9 cellular contexts compared by ENCODE assay signal in the genomic region with DNA sequence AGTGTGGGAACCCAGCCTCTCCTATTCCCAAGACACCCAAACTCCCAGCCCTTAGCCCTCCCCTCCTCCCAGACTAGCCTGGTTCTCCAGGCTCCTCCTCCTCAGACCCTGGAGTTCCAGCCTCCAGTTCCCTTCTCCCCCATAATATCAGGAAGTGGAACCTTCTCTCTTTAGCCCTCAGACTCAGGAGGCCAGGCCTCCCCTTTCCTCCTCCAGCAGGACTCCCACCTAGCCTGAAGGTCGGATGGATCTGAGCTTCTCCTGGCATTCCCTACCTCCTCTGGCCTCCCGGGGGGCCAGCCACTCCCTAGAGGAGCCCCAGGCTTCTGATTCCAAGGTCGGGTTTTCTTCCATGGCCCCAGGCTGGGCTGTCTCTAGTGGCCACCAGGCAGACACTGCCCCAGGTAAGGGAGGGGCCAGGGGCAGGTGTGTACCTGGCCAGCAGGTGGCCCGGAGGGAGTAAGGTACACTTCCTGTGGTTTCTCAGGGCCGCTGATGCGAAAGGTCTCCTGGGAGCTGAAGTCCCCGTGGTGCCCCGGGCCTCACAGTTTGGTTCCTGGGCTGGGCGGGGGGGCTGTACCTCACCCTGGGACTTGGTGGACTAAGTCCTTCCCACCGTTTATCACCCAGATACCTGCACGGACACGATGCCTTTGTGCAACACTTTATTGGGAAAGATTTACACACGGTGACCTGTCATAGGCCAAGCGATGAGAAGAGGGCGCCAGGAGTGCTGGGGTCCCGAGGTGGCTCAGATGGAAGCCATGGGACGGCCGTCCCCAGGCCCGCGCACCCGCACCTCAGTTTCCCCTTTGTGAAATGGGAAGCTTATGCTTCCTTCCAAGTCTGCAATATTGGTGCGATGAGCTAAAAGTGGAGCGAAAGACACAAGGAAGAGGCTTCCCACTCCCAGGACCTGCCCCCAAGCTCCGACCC. TPM values are rescaled to one million over a fixed set of nuclear protein-coding genes. Genes with fewer than 3 reads are reported as not detected.
DNase-seq lines count a peak whose midpoint lies in the region; ATAC-seq lines count a peak whose summit lies in the region.
"Had no signal": no experiment of that assay in that cellular context is flagged by ENCODE, and none has a peak within 500 bp of the region (broad histone marks: within the 10 kb centered on the region; RNA-seq: fewer than 3 reads in every experiment).

A gene with protein sequence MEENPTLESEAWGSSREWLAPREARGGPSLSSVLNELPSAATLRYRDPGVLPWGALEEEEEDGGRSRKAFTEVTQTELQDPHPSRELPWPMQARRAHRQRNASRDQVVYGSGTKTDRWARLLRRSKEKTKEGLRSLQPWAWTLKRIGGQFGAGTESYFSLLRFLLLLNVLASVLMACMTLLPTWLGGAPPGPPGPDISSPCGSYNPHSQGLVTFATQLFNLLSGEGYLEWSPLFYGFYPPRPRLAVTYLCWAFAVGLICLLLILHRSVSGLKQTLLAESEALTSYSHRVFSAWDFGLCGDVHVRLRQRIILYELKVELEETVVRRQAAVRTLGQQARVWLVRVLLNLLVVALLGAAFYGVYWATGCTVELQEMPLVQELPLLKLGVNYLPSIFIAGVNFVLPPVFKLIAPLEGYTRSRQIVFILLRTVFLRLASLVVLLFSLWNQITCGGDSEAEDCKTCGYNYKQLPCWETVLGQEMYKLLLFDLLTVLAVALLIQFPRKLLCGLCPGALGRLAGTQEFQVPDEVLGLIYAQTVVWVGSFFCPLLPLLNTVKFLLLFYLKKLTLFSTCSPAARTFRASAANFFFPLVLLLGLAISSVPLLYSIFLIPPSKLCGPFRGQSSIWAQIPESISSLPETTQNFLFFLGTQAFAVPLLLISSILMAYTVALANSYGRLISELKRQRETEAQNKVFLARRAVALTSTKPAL (minus strand): TSS at position 397 of the 936 bp plus-strand sequence. CDS start 43 bp downstream, at position 354.

- intact Hi-C loops in activated naive CD4-positive, alpha-beta T cell treated with anti-CD3 and anti-CD28 coated beads for 36 hours (cut with micrococcal nuclease), result no loop called here

- H3K27ac Mint-ChIP-seq in activated naive CD4-positive, alpha-beta T cell treated with anti-CD3 and anti-CD28 coated beads, Interleukin-2, amount 10 ng/mL, durations not matched to agents 7 days and 5 days, result no peak within 1 kb of the TSS
- no peak within 1 kb of the TSS for H3K27ac Mint-ChIP-seq in activated naive CD4-positive, alpha-beta T cell treated with anti-CD3 and anti-CD28 coated beads for 36 hours

- ATAC-seq in HG03457 (IDR thresholded peaks at IDR 0.05; ENCODE audit: unreplicated experiment), result no peak

- H3K4me3 Mint-ChIP-seq in activated naive CD4-positive, alpha-beta T cell treated with anti-CD3 and anti-CD28 coated beads, Interleukin-2, amount 10 ng/mL, durations not matched to agents 7 days and 5 days, result no peak within 1 kb of the TSS
- no peak within 1 kb of the TSS for H3K4me3 Mint-ChIP-seq in activated naive CD4-positive, alpha-beta T cell treated with anti-CD3 and anti-CD28 coated beads for 36 hours
- H3K4me3 Mint-ChIP-seq: CD4-positive, CD25-positive, alpha-beta regulatory T cell had no signal

- DNase-seq in activated naive CD4-positive, alpha-beta T cell treated with anti-CD3 and anti-CD28 coated beads, Interleukin-2, amount 10 ng/mL, durations not matched to agents 7 days and 5 days, result peak; percentile 36
- no peak for DNase-seq in activated naive CD4-positive, alpha-beta T cell treated with anti-CD3 and anti-CD28 coated beads for 36 hours
- DNase-seq in SW480 (ENCODE audit: low spot score) (peak; percentile 96), iPS-NIHi7 (ENCODE audit: extremely low spot score) (peak; percentile 81), NCI-H1694 (lab: John Stamatoyannopoulos, UW) (no peak), SKM-1 (lab: John Stamatoyannopoulos, UW; ENCODE audit: unreplicated experiment) (no peak)
- no peak for DNase-seq in activated CD4-positive, alpha-beta T cell treated with anti-CD3 and anti-CD28 coated beads for 4 hours

- CTCF ChIA-PET in activated naive CD4-positive, alpha-beta T cell treated with anti-CD3 and anti-CD28 coated beads, Interleukin-2, amount 10 ng/mL, durations not matched to agents 7 days and 5 days (lab: Charles Lee), result interaction anchor here (2.0 kb wide), 1 partner anchor 93 kb away, joined by 5 read pairs; no protein-coding TSS in a partner anchor
- CTCF ChIA-PET in activated naive CD4-positive, alpha-beta T cell treated with anti-CD3 and anti-CD28 coated beads for 36 hours (lab: Charles Lee), result interaction anchor here (0.8 kb wide), 1 partner anchor 14 kb away, joined by 3 read pairs; no protein-coding TSS in a partner anchor

- H3K27me3 Mint-ChIP-seq in activated naive CD4-positive, alpha-beta T cell treated with anti-CD3 and anti-CD28 coated beads, Interleukin-2, amount 10 ng/mL, durations not matched to agents 7 days and 5 days, result peaks cover 15% of the 10 kb centered on the region
- H3K27me3 Mint-ChIP-seq in activated naive CD4-positive, alpha-beta T cell treated with anti-CD3 and anti-CD28 coated beads for 36 hours (ENCODE audit: low read depth), result no peaks in the 10 kb centered on the region

- H3K4me1 Mint-ChIP-seq in activated naive CD4-positive, alpha-beta T cell treated with anti-CD3 and anti-CD28 coated beads, Interleukin-2, amount 10 ng/mL, durations not matched to agents 7 days and 5 days, result peaks cover 5% of the 10 kb centered on the region
- peaks cover 7% of the 10 kb centered on the region for H3K4me1 Mint-ChIP-seq in activated naive CD4-positive, alpha-beta T cell treated with anti-CD3 and anti-CD28 coated beads for 36 hours (ENCODE audit: low read depth)

- no peaks in the 10 kb centered on the region for H3K9me3 Mint-ChIP-seq in activated naive CD4-positive, alpha-beta T cell treated with anti-CD3 and anti-CD28 coated beads, Interleukin-2, amount 10 ng/mL, durations not matched to agents 7 days and 5 days
- H3K9me3 Mint-ChIP-seq in activated naive CD4-positive, alpha-beta T cell treated with anti-CD3 and anti-CD28 coated beads for 36 hours, result no peaks in the 10 kb centered on the region
- H3K9me3 Mint-ChIP-seq: CD4-positive, CD25-positive, alpha-beta regulatory T cell had no signal

- peaks cover 2% of the 10 kb centered on the region for H3K36me3 Mint-ChIP-seq in activated naive CD4-positive, alpha-beta T cell treated with anti-CD3 and anti-CD28 coated beads, Interleukin-2, amount 10 ng/mL, durations not matched to agents 7 days and 5 days
- H3K36me3 Mint-ChIP-seq in activated naive CD4-positive, alpha-beta T cell treated with anti-CD3 and anti-CD28 coated beads for 36 hours (ENCODE audit: low read depth), result peaks cover 10% of the 10 kb centered on the region

RNA-seq across cellular contexts. Expression of the gene that starts here (rescaled TPM):
- under 1 TPM in 1 of 2 experiments, not detected in 1; 0.24 TPM for total RNA-seq in activated naive CD4-positive, alpha-beta T cell treated with anti-CD3 and anti-CD28 coated beads for 36 hours

Comparison
In these comparisons a context has a peak if more than half of its experiments do, and no peak if none do; other contexts are left out.
1. DNase-seq: peak in activated naive CD4-positive, alpha-beta T cell treated with anti-CD3 and anti-CD28 coated beads, Interleukin-2, amount 10 ng/mL, durations not matched to agents 7 days and 5 days (single experiment), SW480 (single experiment) and iPS-NIHi7 (single experiment); none in activated naive CD4-positive, alpha-beta T cell treated with anti-CD3 and anti-CD28 coated beads for 36 hours (single experiment), NCI-H1694 (single experiment), SKM-1 (single experiment) and activated CD4-positive, alpha-beta T cell treated with anti-CD3 and anti-CD28 coated beads for 4 hours (0 of 2).